In genomic region chr14:86654558-86655184, GRCh38 we compare ENCODE assay signal across 9 cellular contexts.
A peak's percentile ranks its signal among the peaks of the same experiment; 100 is the strongest.
DNase-seq lines count a peak whose midpoint lies in the region; ATAC-seq, FAIRE-seq and TF ChIP-seq lines count a peak whose summit lies in the region.
"Had no signal": no experiment of that assay in that cellular context is flagged by ENCODE, and none has a peak within 500 bp of the region (broad histone marks: within the 10 kb centered on the region; RNA-seq: fewer than 3 reads in every experiment).

No MANE protein-coding gene starts in this region.

- no peaks in the 10 kb centered on the region for H4K20me1 ChIP-seq in H1 (replicated peaks in 1 of 2; ENCODE audit: control insufficient read depth in 1 of 2, insufficient read depth in 2 of 2, low read length in 2 of 2)

- no peak overlapping the region for H3K4ac ChIP-seq in H1 (replicated peaks; ENCODE audit: insufficient read length, low read depth, low read length)
- H3K4ac ChIP-seq in neuronal stem cell (ENCODE audit: low read length) = no peak overlapping the region

- peak; percentile 67 to 69 for TF ChIP-seq RAD21 in H1 (IDR thresholded peaks at IDR 0.05 in 1 of 2, conservative IDR thresholded peaks at IDR 0.05 in 1 of 2; ENCODE audit: low read depth in 2 of 2, low read length in 2 of 2)

- H3K9ac ChIP-seq in H1 (replicated peaks in 1 of 4; ENCODE audit: extremely low read depth in 1 of 4, low read depth in 3 of 4, low read length in 3 of 4) (no peak overlapping the region), neuronal stem cell (ENCODE audit: low read depth, low read length, poor library complexity) (no peak overlapping the region)

- no peak for TF ChIP-seq EP300 in H1 (IDR thresholded peaks at IDR 0.05; ENCODE audit: borderline replicate concordance in 1 of 2, low read depth in 2 of 2, low read length in 2 of 2)

- H3K79me2 ChIP-seq in H1 (ENCODE audit: control insufficient read depth in 1 of 2, insufficient read depth in 2 of 2, low read length in 2 of 2) = no peaks in the 10 kb centered on the region

- POLR2A ChIA-PET in H1 (lab: Charles Lee; ENCODE audit: partially characterized antibody) = interaction anchor here (0.6 kb wide), 1 partner anchor 609 kb away, joined by 4 read pairs; no protein-coding TSS in a partner anchor

- no peak overlapping the region for H3K18ac ChIP-seq in H1 (ENCODE audit: extremely low read depth, low read length)
- no peak overlapping the region for H3K18ac ChIP-seq in neuronal stem cell (ENCODE audit: low read length)

- H3K79me1 ChIP-seq in H1 (ENCODE audit: low read depth, low read length) (no peaks in the 10 kb centered on the region), neuronal stem cell (ENCODE audit: low read depth, low read length) (no peaks in the 10 kb centered on the region)

- H2BK5ac ChIP-seq in H1 (ENCODE audit: low read depth, low read length) (no peak overlapping the region), neuronal stem cell (ENCODE audit: low read length) (no peak overlapping the region)

- H3K4me2 ChIP-seq in H1 (ENCODE audit: insufficient read depth in 1 of 2, low read depth in 2 of 2, low read length in 2 of 2) (no peak overlapping the region), neuronal stem cell (ENCODE audit: insufficient read depth, low read length, poor library complexity, severe bottlenecking) (no peak overlapping the region)

- H4K8ac ChIP-seq in H1 (ENCODE audit: extremely low read depth, insufficient read depth, low read length) (no peak overlapping the region), neuronal stem cell (ENCODE audit: low read depth, low read length) (no peak overlapping the region)

- no peak overlapping the region for H2BK12ac ChIP-seq in H1 (ENCODE audit: low read depth, low read length)
- no peak overlapping the region for H2BK12ac ChIP-seq in neuronal stem cell (ENCODE audit: low read length)

- H3K36me3 ChIP-seq in RWPE2 (ENCODE audit: low read depth) (no peaks in the 10 kb centered on the region), H1 (ENCODE audit: control insufficient read depth in 2 of 4, insufficient read depth in 4 of 4, low read length in 3 of 4) (no peaks in the 10 kb centered on the region), neuronal stem cell (replicated peaks in 1 of 2; ENCODE audit: control insufficient read depth in 2 of 2, insufficient read depth in 2 of 2, low read length in 2 of 2) (peaks cover 0 to 2% of the 10 kb centered on the region in 2 donors)

- no peak overlapping the region for H2BK120ac ChIP-seq in H1 (replicated peaks; ENCODE audit: low read depth, low read length)
- H2BK120ac ChIP-seq in neuronal stem cell (ENCODE audit: low read depth, low read length) = no peak overlapping the region

- H2BK15ac ChIP-seq in H1 (ENCODE audit: low read length) (no peak overlapping the region), neuronal stem cell (ENCODE audit: low read length) (no peak overlapping the region)

- no peak overlapping the region for H4K91ac ChIP-seq in H1 (replicated peaks; ENCODE audit: insufficient read length, low read length)
- no peak overlapping the region for H4K91ac ChIP-seq in neuronal stem cell (ENCODE audit: low read depth, low read length, poor library complexity)

- H2BK20ac ChIP-seq in H1 (ENCODE audit: low read length) = no peak overlapping the region

- H2AK5ac ChIP-seq in H1 (ENCODE audit: low read depth, low read length) = no peak overlapping the region
- H2AK5ac ChIP-seq in neuronal stem cell (ENCODE audit: low read depth, low read length) = no peak overlapping the region

- DNase-seq in ELF-1 (ENCODE audit: low read depth, low spot score) (peak; percentile 68), RWPE2 (ENCODE audit: low spot score) (peak; percentile 61), H1 (ENCODE audit: low read depth in 1 of 2, low spot score in 2 of 2) (peak in 1 of 2 experiments; percentile 89), neuronal stem cell (ENCODE audit: low spot score) (peak; percentile 51), cerebellum (ENCODE audit: low spot score) (no peak)
- peak; percentile 54 for DNase-seq in Jurkat, Clone E6-1 (ENCODE audit: low read depth, low spot score)

- no peak overlapping the region for H2AFZ ChIP-seq in H1 (ENCODE audit: low read length)
- no peak overlapping the region for H2AFZ ChIP-seq in neuronal stem cell (ENCODE audit: low read length)

- H3K23ac ChIP-seq in H1 (ENCODE audit: insufficient read length) = no peak overlapping the region
- no peak overlapping the region for H3K23ac ChIP-seq in neuronal stem cell (ENCODE audit: low read depth, low read length, poor library complexity)

- WGBS in H1 (ENCODE audit: extremely low coverage in 1 of 2, insufficient coverage in 1 of 2, insufficient read length in 1 of 2, insufficient replicate concordance in 2 of 2, low coverage in 1 of 2, low lambda C conversion rate in 2 of 2, missing lambda C conversion rate in 1 of 2), 2 experiments = 54% methylated on average over 8 of the region's 8 CpGs; no CpG with 5 or more reads in 1 of the 2 experiments
- WGBS in neuronal stem cell (ENCODE audit: extremely low coverage in 2 of 2, insufficient read length in 2 of 2, insufficient replicate concordance in 1 of 2), 2 donors = no CpG with 5 or more reads among the region's 8 CpGs

- peak; percentile 88 for TF ChIP-seq CTCF in RWPE2 (IDR thresholded peaks at IDR 0.05; ENCODE audit: poor library complexity, severe bottlenecking)
- peak; percentile 43 to 58 (median 52) for TF ChIP-seq CTCF in H1 (IDR thresholded peaks at IDR 0.05; ENCODE audit: control extremely low read depth in 1 of 3, insufficient read depth in 1 of 3, low read depth in 1 of 3, low read length in 3 of 3)

- H3K23me2 ChIP-seq in H1 (ENCODE audit: low read depth, low read length) = no peaks in the 10 kb centered on the region

- no peaks in the 10 kb centered on the region for H3K9me3 ChIP-seq in RWPE2 (ENCODE audit: severe bottlenecking)
- no peaks in the 10 kb centered on the region for H3K9me3 ChIP-seq in H1 (ENCODE audit: insufficient read depth in 2 of 2, low read depth in 1 of 2, low read length in 1 of 2)
- H3K9me3 ChIP-seq in neuronal stem cell (replicated peaks in 1 of 2; ENCODE audit: control insufficient read depth in 2 of 2, insufficient read depth in 1 of 2, low read depth in 1 of 2, low read length in 2 of 2) = no peaks in the 10 kb centered on the region

- no peak overlapping the region for H3K56ac ChIP-seq in H1 (replicated peaks; ENCODE audit: insufficient read length, low read depth, low read length)

- H3K27ac ChIP-seq in RWPE2 (ENCODE audit: poor library complexity, severe bottlenecking) = no peak overlapping the region
- no peak overlapping the region for H3K27ac ChIP-seq in H1 (ENCODE audit: low read depth, low read length)
- no peak overlapping the region for H3K27ac ChIP-seq in neuronal stem cell (replicated peaks; ENCODE audit: low read length)

- CTCF ChIA-PET in H1 (lab: Charles Lee; ENCODE audit: partially characterized antibody) = interaction anchor here (0.6 to 2.6 kb wide), 21 partner anchors 9 to 784 kb away, joined by 3 to 31 read pairs (median 4); no protein-coding TSS in a partner anchor

- H3K14ac ChIP-seq in H1 (ENCODE audit: insufficient read length) = no peak overlapping the region
- H3K14ac ChIP-seq in neuronal stem cell (ENCODE audit: low read length) = no peak overlapping the region

- no peak overlapping the region for H3K4me3 ChIP-seq in Jurkat, Clone E6-1 (ENCODE audit: low read length)
- H3K4me3 ChIP-seq in RWPE2 (ENCODE audit: severe bottlenecking) (no peak overlapping the region), H1 (ENCODE audit: extremely low read depth in 1 of 4, insufficient read depth in 2 of 4, low read depth in 3 of 4, low read length in 4 of 4) (no peak overlapping the region), neuronal stem cell (ENCODE audit: low read length in 2 of 2) (no peak overlapping the region)

- FAIRE-seq in H1 (lab: Jason Lieb, UNC) = no peak
- FAIRE-seq: TTC549 had no signal

- no peak overlapping the region for H4K5ac ChIP-seq in H1 (ENCODE audit: insufficient read length, low read depth, low read length)

- ATAC-seq in RWPE2 (ENCODE audit: low read depth) (peak; percentile 40; the same call in 1 of the 3 replicates), GM18519 (IDR thresholded peaks at IDR 0.05; ENCODE audit: low FRiP score, unreplicated experiment) (no peak), GM19452 (IDR thresholded peaks at IDR 0.05; ENCODE audit: unreplicated experiment) (no peak)

- TF ChIP-seq POLR2A in H1 (IDR thresholded peaks at IDR 0.05; ENCODE audit: control extremely low read depth in 1 of 2, low read depth in 2 of 2, low read length in 2 of 2) = no peak

- H3K27me3 ChIP-seq in RWPE2 (ENCODE audit: insufficient read depth, poor library complexity, severe bottlenecking) = peaks cover 3% of the 10 kb centered on the region
- H3K27me3 ChIP-seq in H1 (replicated peaks in 1 of 4; ENCODE audit: control insufficient read depth in 3 of 4, extremely low read depth in 1 of 4, insufficient read depth in 3 of 4, low read length in 3 of 4) = no peaks in the 10 kb centered on the region
- H3K27me3 ChIP-seq in neuronal stem cell (ENCODE audit: control insufficient read depth in 3 of 3, insufficient read depth in 3 of 3, low read depth in 1 of 3, low read length in 3 of 3) = no peaks in the 10 kb centered on the region

- no peaks in the 10 kb centered on the region for H3K4me1 ChIP-seq in RWPE2 (ENCODE audit: insufficient read depth, poor library complexity, severe bottlenecking)
- no peaks in the 10 kb centered on the region for H3K4me1 ChIP-seq in H1 (replicated peaks in 1 of 4; ENCODE audit: control insufficient read depth in 3 of 4, insufficient read depth in 4 of 4, low read length in 3 of 4)
- H3K4me1 ChIP-seq in neuronal stem cell (ENCODE audit: control insufficient read depth in 2 of 2, insufficient read depth in 1 of 2, low read depth in 1 of 2, low read length in 2 of 2) = no peaks in the 10 kb centered on the region

TF ChIP-seq in H1, 55 proteins besides CTCF, POLR2A, EP300 and RAD21 (continues in another document):
- TF ChIP-seq EGR1 (IDR thresholded peaks at IDR 0.05; ENCODE audit: borderline replicate concordance, low read depth, low read length) = no peak
- TF ChIP-seq SP4 (IDR thresholded peaks at IDR 0.05; ENCODE audit: low read length) = no peak
- TF ChIP-seq POU5F1 (IDR thresholded peaks at IDR 0.05; ENCODE audit: low read depth, low read length) = peak; percentile 92
- no peak for TF ChIP-seq ATF2 (IDR thresholded peaks at IDR 0.05; ENCODE audit: low read length)
- TF ChIP-seq CEBPB (IDR thresholded peaks at IDR 0.05; ENCODE audit: low read depth, low read length) = 0 out of 2 replicates have a peak, but pooled peaks have one; percentile 9
- no peak for TF ChIP-seq KDM4A (IDR thresholded peaks at IDR 0.05; ENCODE audit: low read depth, low read length, severe bottlenecking)
